In the genomic region with DNA sequence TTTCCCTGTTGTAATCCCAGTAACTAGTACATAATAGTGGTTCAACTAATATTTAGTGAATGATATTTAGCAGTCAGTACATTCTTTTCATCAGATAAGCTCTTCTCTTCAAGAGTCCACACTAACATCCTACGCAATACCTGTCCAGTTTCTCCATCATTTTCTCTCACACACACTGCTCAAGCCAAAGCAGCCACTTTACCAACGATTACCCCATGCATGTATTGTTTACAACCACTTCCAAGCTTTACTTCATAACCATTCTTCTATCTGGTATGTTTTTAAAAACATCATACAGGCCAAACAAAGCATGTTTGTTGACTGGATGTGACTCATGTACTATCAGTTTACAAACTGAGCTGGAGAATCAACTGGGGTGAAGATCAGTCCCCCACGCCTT, we compare ENCODE assay signal across 17 cellular contexts. TPM values are rescaled to one million over a fixed set of nuclear protein-coding genes. Genes with fewer than 3 reads are reported as not detected.
DNase-seq lines count a peak whose midpoint lies in the region; ATAC-seq, FAIRE-seq and TF ChIP-seq lines count a peak whose summit lies in the region.
"Had no signal": no experiment of that assay in that cellular context is flagged by ENCODE, and none has a peak within 500 bp of the region (broad histone marks: within the 10 kb centered on the region; RNA-seq: fewer than 3 reads in every experiment).

No MANE protein-coding gene starts in this region.

- no peak overlapping the region for H3K4me3 Mint-ChIP-seq in activated T-helper 2 cell treated with anti-CD3 and anti-CD28 coated beads, Interferon-gamma antibody, Interleukin-2, Interleukin-4, amounts not matched to agents 10 μg/mL and 5 μg/mL and 100 μg/mL, durations not matched to agents 14 hours and 24 hours and 36 hours (ENCODE audit: low read depth)
- H3K4me3 Mint-ChIP-seq: activated T-cell treated with anti-CD3 and anti-CD28 coated beads, Interleukin-2, amount 50 U/mL, for 24 hours had no signal

- peak overlapping the region; percentile 58 for H3K4me2 ChIP-seq in A549
- no peak overlapping the region for H3K4me2 ChIP-seq in HCT116 (ENCODE audit: low read length)

- no peak overlapping the region for H3K9ac ChIP-seq in HCT116 (ENCODE audit: low read length)

- H2AFZ ChIP-seq in HCT116 (ENCODE audit: low read depth, low read length, poor library complexity, severe bottlenecking), result no peak overlapping the region

- H3K4me3 ChIP-seq in A549, result no peak overlapping the region
- no peak overlapping the region for H3K4me3 ChIP-seq in HCT116 (replicated peaks in 1 of 2; ENCODE audit: low read depth in 1 of 2, low read length in 2 of 2)
- H3K4me3 ChIP-seq in fibroblast of pulmonary artery (replicated peaks; ENCODE audit: low read depth, low read length), result no peak overlapping the region
- H3K4me3 ChIP-seq: prostate gland had no signal

- TF ChIP-seq POLR2A in A549 (IDR thresholded peaks at IDR 0.05; ENCODE audit: low read length) (no peak), HCT116 (IDR thresholded peaks at IDR 0.05; ENCODE audit: borderline replicate concordance, extremely low read depth, insufficient read depth, insufficient read length) (no peak)

- no peak for FAIRE-seq in A549 (lab: Jason Lieb, UNC)

- H3K4me1 ChIP-seq in A549, result peaks cover 34% of the 10 kb centered on the region
- peaks cover 0 to 18% of the 10 kb centered on the region in 2 experiments; a peak in 1 of 4 replicates for H3K4me1 ChIP-seq in HCT116 (ENCODE audit: control insufficient read depth in 1 of 2, insufficient read depth in 2 of 2, low read length in 2 of 2)
- H3K4me1 ChIP-seq: prostate gland had no signal

- H3K27ac Mint-ChIP-seq in activated T-helper 2 cell treated with anti-CD3 and anti-CD28 coated beads, Interferon-gamma antibody, Interleukin-2, Interleukin-4, amounts not matched to agents 10 μg/mL and 5 μg/mL and 100 μg/mL, durations not matched to agents 14 hours and 24 hours and 36 hours, result peak overlapping the region; percentile 2

- H3K79me2 ChIP-seq in HCT116 (ENCODE audit: insufficient read depth, low read length), result peaks cover 71% of the 10 kb centered on the region

- 53% methylated on average over 3 of the region's 3 CpGs for WGBS in A549 (ENCODE audit: missing lambda C conversion rate)

- no TSS peak for BruUV-seq in HCT116 (replicated peaks; lab: Mats Ljungman, UMichigan)

- peaks cover 3% of the 10 kb centered on the region for H3K27me3 Mint-ChIP-seq in activated T-helper 2 cell treated with anti-CD3 and anti-CD28 coated beads, Interferon-gamma antibody, Interleukin-2, Interleukin-4, amounts not matched to agents 10 μg/mL and 5 μg/mL and 100 μg/mL, durations not matched to agents 14 hours and 24 hours and 36 hours (ENCODE audit: low read depth)
- H3K27me3 Mint-ChIP-seq: activated T-cell treated with anti-CD3 and anti-CD28 coated beads, Interleukin-2, amount 50 U/mL, for 24 hours had no signal

- TF ChIP-seq CTCF in A549 (IDR thresholded peaks at IDR 0.05) (no peak), HCT116 (IDR thresholded peaks at IDR 0.05 in 2 of 3, conservative IDR thresholded peaks at IDR 0.05 in 1 of 3; ENCODE audit: borderline replicate concordance in 1 of 3, insufficient read depth in 1 of 3, low read depth in 2 of 3, low read length in 2 of 3) (no peak), fibroblast of pulmonary artery (IDR thresholded peaks at IDR 0.05; ENCODE audit: low read length, missing control alignments) (no peak)

- H3K4me1 Mint-ChIP-seq in activated T-helper 2 cell treated with anti-CD3 and anti-CD28 coated beads, Interferon-gamma antibody, Interleukin-2, Interleukin-4, amounts not matched to agents 10 μg/mL and 5 μg/mL and 100 μg/mL, durations not matched to agents 14 hours and 24 hours and 36 hours (ENCODE audit: low read depth), result peaks cover 24% of the 10 kb centered on the region

- H3K9me2 ChIP-seq in HCT116 (ENCODE audit: insufficient read depth), result no peaks in the 10 kb centered on the region

- ATAC-seq in A549 (peak; percentile 59 to 85; a peak in 5 of 6 replicates), HCT116 (peak; percentile 25; the same call in 1 of the 2 replicates), HG03175 (IDR thresholded peaks at IDR 0.05; ENCODE audit: unreplicated experiment) (no peak)

- no peak for TF ChIP-seq EP300 in A549 (IDR thresholded peaks at IDR 0.05)

- no peaks in the 10 kb centered on the region for H3K27me3 ChIP-seq in HCT116 (ENCODE audit: insufficient read depth, low read length)

- no peaks in the 10 kb centered on the region for H4K20me1 ChIP-seq in HCT116 (ENCODE audit: insufficient read depth)

- H3K27ac ChIP-seq in A549 (peak overlapping the region in 1 of 2 experiments; percentile 12; a peak in 1 of 6 replicates), HCT116 (ENCODE audit: low read depth, low read length) (no peak overlapping the region)
- H3K27ac ChIP-seq: prostate gland, WERI-Rb-1 had no signal

- POLR2A ChIA-PET in A549 (lab: Yijun Ruan, JAX) (no interaction called here), HCT116 (lab: Charles Lee) (no interaction called here)

- TF ChIP-seq RAD21 in A549 (conservative IDR thresholded peaks at IDR 0.05 in 1 of 2, IDR thresholded peaks at IDR 0.05 in 1 of 2) (no peak), HCT116 (IDR thresholded peaks at IDR 0.05; ENCODE audit: low read depth) (no peak)

- RAD21 ChIA-PET in HCT116 (lab: Charles Lee; ENCODE audit: low non-redundant PET in 1 of 2, low total read pairs in 2 of 2, uncharacterized antibody in 2 of 2, unreplicated experiment in 2 of 2), result no interaction called here

- peaks cover 36% of the 10 kb centered on the region for H3K36me3 Mint-ChIP-seq in activated T-helper 2 cell treated with anti-CD3 and anti-CD28 coated beads, Interferon-gamma antibody, Interleukin-2, Interleukin-4, amounts not matched to agents 10 μg/mL and 5 μg/mL and 100 μg/mL, durations not matched to agents 14 hours and 24 hours and 36 hours (ENCODE audit: low read depth)

- DNase-seq in A549 (ENCODE audit: low read depth in 1 of 2, low spot score in 1 of 2), result peak in 1 of 2 experiments; percentile 46
- no peak for DNase-seq in HCT116 (ENCODE audit: low read depth, low spot score)
- DNase-seq in activated T-helper 2 cell treated with anti-CD3 and anti-CD28 coated beads, Interferon-gamma antibody, Interleukin-2, Interleukin-4, amounts not matched to agents 10 μg/mL and 5 μg/mL and 100 μg/mL, durations not matched to agents 14 hours and 24 hours and 36 hours (ENCODE audit: low spot score), result no peak
- peak; percentile 61 for DNase-seq in fibroblast of pulmonary artery (ENCODE audit: low read depth)
- DNase-seq in NCI-H1092 (lab: John Stamatoyannopoulos, UW), result no peak
- no peak for DNase-seq in activated CD4-positive, alpha-beta T cell treated with anti-CD3 and anti-CD28 coated beads, Interleukin-2, amount 50 U/mL, for 1 hour
- DNase-seq in activated effector memory CD4-positive, alpha-beta T cell treated with Interleukin-2 at 50 U/mL for 16 hours, result no peak
- DNase-seq: activated T-cell treated with anti-CD3 and anti-CD28 coated beads, Interleukin-2, amount 50 U/mL, for 24 hours; caudate nucleus; DMS79 treated with DMSO at 0.1 percent for 48 hours; GOT3; NCI-H1105; NCI-H748 treated with DMSO at 0.1 percent for 48 hours; stimulated activated CD4-positive, alpha-beta T cell treated with anti-CD3 and anti-CD28 coated beads, Interleukin-2, amount 100 ng/mL, for 24 hours; WERI-Rb-1 had no signal

- H3K36me3 ChIP-seq in HCT116 (ENCODE audit: control insufficient read depth in 1 of 2, insufficient read depth in 2 of 2, low read length in 2 of 2), result no peaks in the 10 kb centered on the region
- H3K36me3 ChIP-seq: prostate gland had no signal

- CTCF ChIA-PET in A549 (lab: Yijun Ruan, JAX) (interaction anchor here (1.2 to 1.3 kb wide), 3 partner anchors 9 to 88 kb away, joined by 4 to 6 read pairs (median 4); partner anchors contain the start of gene STK10), HCT116 (lab: Charles Lee) (no interaction called here)

- H3K9me3 ChIP-seq in A549 (no peaks in the 10 kb centered on the region), HCT116 (ENCODE audit: control insufficient read depth in 1 of 2, insufficient read depth in 1 of 2, low read depth in 1 of 2, low read length in 2 of 2) (no peaks in the 10 kb centered on the region)
- H3K9me3 ChIP-seq: prostate gland had no signal

- H3K9me3 Mint-ChIP-seq in activated T-helper 2 cell treated with anti-CD3 and anti-CD28 coated beads, Interferon-gamma antibody, Interleukin-2, Interleukin-4, amounts not matched to agents 10 μg/mL and 5 μg/mL and 100 μg/mL, durations not matched to agents 14 hours and 24 hours and 36 hours, result peaks cover 6% of the 10 kb centered on the region
- H3K9me3 Mint-ChIP-seq: activated T-cell treated with anti-CD3 and anti-CD28 coated beads, Interleukin-2, amount 50 U/mL, for 24 hours had no signal

- intact Hi-C loops in HCT116 (cut with micrococcal nuclease), result no loop called here
- intact Hi-C loops in activated T-helper 2 cell treated with anti-CD3 and anti-CD28 coated beads, Interferon-gamma antibody, Interleukin-2, Interleukin-4, amounts not matched to agents 10 μg/mL and 5 μg/mL and 100 μg/mL, durations not matched to agents 14 hours and 24 hours and 36 hours (cut with micrococcal nuclease), result no loop called here

TF ChIP-seq in A549, 52 proteins besides CTCF, POLR2A, EP300 and RAD21 (continues in another document):
- TF ChIP-seq CEBPB (IDR thresholded peaks at IDR 0.05), result peak in 1 of 2 experiments; percentile 20; a peak in 1 of 4 replicates
- TF ChIP-seq RFX5 (IDR thresholded peaks at IDR 0.05), result no peak
- no peak for TF ChIP-seq HDAC2 (IDR thresholded peaks at IDR 0.05)
- TF ChIP-seq NPAS2 (CRISPR knock-in tag; IDR thresholded peaks at IDR 0.05; ENCODE audit: borderline replicate concordance), result no peak
- no peak for TF ChIP-seq POLR2AphosphoS2 (conservative IDR thresholded peaks at IDR 0.05; ENCODE audit: low read length)

TF ChIP-seq in HCT116, 20 proteins besides CTCF, POLR2A, EP300 and RAD21 (continues in another document):
- TF ChIP-seq ATF3 (IDR thresholded peaks at IDR 0.05), result no peak
- TF ChIP-seq FOSL1 (IDR thresholded peaks at IDR 0.05; ENCODE audit: low read depth), result no peak
- no peak for TF ChIP-seq JUND (IDR thresholded peaks at IDR 0.05)
- no peak for TF ChIP-seq CBX3 (IDR thresholded peaks at IDR 0.05; ENCODE audit: low read depth)
- TF ChIP-seq SRF (IDR thresholded peaks at IDR 0.05; ENCODE audit: low read depth), result no peak

RNA-seq across cellular contexts. Expression of gene UBTD2, which starts 7.3 kb away (rescaled TPM):
- polyA plus RNA-seq in A549 (2011; rRNA removed) (20.9 and 22.8 TPM in 2 replicates), A549 (2017; fragmentation: RNase III; extraction: RNeasy Plus Mini Kit Qiagen cat#74134 plus additional on column Dnase treatment) (15.0 to 18.0 TPM (median 16.4 TPM) in 3 replicates)
- 6.6 and 8.1 TPM in 2 replicates for polyA plus RNA-seq in A549 (2012; cell fraction: cytosol; rRNA removed)
- polyA plus RNA-seq in A549 (2012; cell fraction: nucleus; rRNA removed), result 2.1 and 3.4 TPM in 2 replicates
- polyA minus RNA-seq in A549 (2011; rRNA and poly(A)+ RNA removed), result 11.1 and 11.8 TPM in 2 replicates
- 15.9 TPM for total RNA-seq in HCT116 (2021; ENCODE audit: unreplicated experiment)
- polyA plus RNA-seq in HCT116 (2012), result 6.6 and 9.7 TPM in 2 replicates
- total RNA-seq in activated T-helper 2 cell treated with anti-CD3 and anti-CD28 coated beads, Interferon-gamma antibody, Interleukin-2, Interleukin-4, amounts not matched to agents 10 μg/mL and 5 μg/mL and 100 μg/mL, durations not matched to agents 14 hours and 24 hours and 36 hours, result 6.6 TPM in 2 replicates
